Comparison of ENCODE assay signal across 15 cellular contexts in the genomic region with DNA sequence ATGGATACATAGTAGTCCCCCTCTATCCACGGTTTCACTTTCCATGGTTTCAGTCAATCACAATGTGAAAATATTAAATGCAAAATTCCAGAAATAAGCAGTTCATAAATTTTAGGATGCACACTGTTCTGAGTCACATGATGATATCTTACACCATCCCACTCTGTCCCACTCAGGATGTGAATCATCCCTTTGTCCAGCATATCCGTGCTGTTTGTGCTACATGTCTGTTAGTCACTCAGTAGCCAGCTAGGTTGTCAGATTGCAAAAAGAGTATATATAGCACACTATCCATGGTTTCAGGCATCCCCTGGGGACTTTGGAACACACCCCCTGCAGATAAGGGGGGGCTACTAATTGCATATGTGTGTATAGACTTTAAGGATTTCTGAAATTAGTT. TPM values are rescaled to one million over a fixed set of nuclear protein-coding genes. Genes with fewer than 3 reads are reported as not detected.
DNase-seq lines count a peak whose midpoint lies in the region; ATAC-seq and TF ChIP-seq lines count a peak whose summit lies in the region.
"Had no signal": no experiment of that assay in that cellular context is flagged by ENCODE, and none has a peak within 500 bp of the region (broad histone marks: within the 10 kb centered on the region; RNA-seq: fewer than 3 reads in every experiment).

No MANE protein-coding gene starts in this region.

- H3K4me1 ChIP-seq in right lobe of liver: no peaks in the 10 kb centered on the region
- H3K4me1 ChIP-seq in upper lobe of left lung: no peaks in the 10 kb centered on the region

- no peaks in the 10 kb centered on the region for H3K36me3 Mint-ChIP-seq in stimulated activated memory B cell treated with anti-CD40 and anti-IgM and Interleukin-4, amounts not matched to agents 10 μg/mL and 1 μg/mL and 100 μg/mL, for 72 hours

- no peak overlapping the region for H3K4me3 ChIP-seq in right lobe of liver
- H3K4me3 ChIP-seq in upper lobe of left lung: no peak overlapping the region
- H3K4me3 ChIP-seq: GM12878 had no signal

- intact Hi-C loops in right lobe of liver (cut with DNase I): no loop called here

- H3K27ac ChIP-seq in right lobe of liver: no peak overlapping the region
- no peak overlapping the region for H3K27ac ChIP-seq in upper lobe of left lung

- TF ChIP-seq EP300 in upper lobe of left lung (IDR thresholded peaks at IDR 0.05): no peak

- WGBS in right lobe of liver (ENCODE audit: insufficient coverage, low coverage, low lambda C conversion rate, missing lambda C conversion rate): 60% methylated on average over 2 of the region's 2 CpGs
- 68 to 82% methylated on average over 2 of the region's 2 CpGs for WGBS in upper lobe of left lung, 2 donors

- H3K36me3 ChIP-seq in right lobe of liver (no peaks in the 10 kb centered on the region), upper lobe of left lung (no peaks in the 10 kb centered on the region)

- TF ChIP-seq CTCF in right lobe of liver (IDR thresholded peaks at IDR 0.05) (no peak), upper lobe of left lung (IDR thresholded peaks at IDR 0.05) (no peak)

- peaks cover 6% of the 10 kb centered on the region for H3K4me1 Mint-ChIP-seq in stimulated activated memory B cell treated with anti-CD40 and anti-IgM and Interleukin-4, amounts not matched to agents 10 μg/mL and 1 μg/mL and 100 μg/mL, for 72 hours
- H3K4me1 Mint-ChIP-seq: T-helper 17 cell had no signal

- no peak overlapping the region for H3K27ac Mint-ChIP-seq in stimulated activated memory B cell treated with anti-CD40 and anti-IgM and Interleukin-4, amounts not matched to agents 10 μg/mL and 1 μg/mL and 100 μg/mL, for 72 hours
- H3K27ac Mint-ChIP-seq: activated CD8-positive, alpha-beta T cell treated with anti-CD3 and anti-CD28 coated beads for 36 hours; activated naive CD4-positive, alpha-beta T cell treated with anti-CD3 and anti-CD28 coated beads for 36 hours; T-helper 17 cell had no signal

- H3K9me3 ChIP-seq in right lobe of liver (no peaks in the 10 kb centered on the region), upper lobe of left lung (no peaks in the 10 kb centered on the region)

- H3K27me3 Mint-ChIP-seq in stimulated activated memory B cell treated with anti-CD40 and anti-IgM and Interleukin-4, amounts not matched to agents 10 μg/mL and 1 μg/mL and 100 μg/mL, for 72 hours: no peaks in the 10 kb centered on the region
- H3K27me3 Mint-ChIP-seq: activated CD8-positive, alpha-beta T cell treated with anti-CD3 and anti-CD28 coated beads for 36 hours; T-helper 17 cell had no signal

- no peaks in the 10 kb centered on the region for H3K9me3 Mint-ChIP-seq in stimulated activated memory B cell treated with anti-CD40 and anti-IgM and Interleukin-4, amounts not matched to agents 10 μg/mL and 1 μg/mL and 100 μg/mL, for 72 hours
- H3K9me3 Mint-ChIP-seq: activated CD8-positive, alpha-beta T cell treated with anti-CD3 and anti-CD28 coated beads for 36 hours; activated naive CD4-positive, alpha-beta T cell treated with anti-CD3 and anti-CD28 coated beads for 36 hours had no signal

- no peaks in the 10 kb centered on the region for H3K27me3 ChIP-seq in right lobe of liver
- no peaks in the 10 kb centered on the region for H3K27me3 ChIP-seq in upper lobe of left lung

- TF ChIP-seq POLR2A in right lobe of liver (IDR thresholded peaks at IDR 0.05) (no peak), upper lobe of left lung (IDR thresholded peaks at IDR 0.05) (no peak)

- no peak overlapping the region for H3K4me3 Mint-ChIP-seq in stimulated activated memory B cell treated with anti-CD40 and anti-IgM and Interleukin-4, amounts not matched to agents 10 μg/mL and 1 μg/mL and 100 μg/mL, for 72 hours
- H3K4me3 Mint-ChIP-seq: activated CD8-positive, alpha-beta T cell treated with anti-CD3 and anti-CD28 coated beads for 36 hours; activated naive CD4-positive, alpha-beta T cell treated with anti-CD3 and anti-CD28 coated beads for 36 hours; T-helper 17 cell had no signal

- ATAC-seq in right lobe of liver (peak in 3 of 4 donors; percentile 17 to 77 (median 73)), HG03135 (IDR thresholded peaks at IDR 0.05; ENCODE audit: unreplicated experiment) (no peak), upper lobe of left lung (ENCODE audit: low FRiP score in 2 of 2) (no peak)
- ATAC-seq in stimulated activated memory B cell treated with anti-CD40 and anti-IgM and Interleukin-4, amounts not matched to agents 10 μg/mL and 1 μg/mL and 100 μg/mL, for 72 hours: no peak
- ATAC-seq: activated CD8-positive, alpha-beta T cell treated with anti-CD3 and anti-CD28 coated beads for 36 hours; sciatic nerve; T-helper 17 cell had no signal

- peak; percentile 38 for DNase-seq in COLO829 (ENCODE audit: low spot score)
- peak; percentile 6 for DNase-seq in MV-4-11 (lab: John Stamatoyannopoulos, UW)
- DNase-seq in dedifferentiated amniotic fluid mesenchymal stem cell (ENCODE audit: extremely low spot score): peak; percentile 26
- DNase-seq in right lobe of liver: no peak
- DNase-seq in upper lobe of left lung: no peak
- no peak for DNase-seq in NCI-H345 (lab: John Stamatoyannopoulos, UW)
- DNase-seq: activated CD8-positive, alpha-beta T cell treated with anti-CD3 and anti-CD28 coated beads for 36 hours; activated naive CD4-positive, alpha-beta T cell treated with anti-CD3 and anti-CD28 coated beads for 36 hours; cortex of kidney; hypothalamus; T-helper 17 cell had no signal

RNA-seq across cellular contexts. Expression of a gene that starts 8.1 kb away (rescaled TPM):
- total RNA-seq in right lobe of liver (10 to 100 TPM; 10.5 to 17.1 (median 13.5) TPM), upper lobe of left lung (10 to 100 TPM in 4 of 6 donors, 1 to 10 TPM in 2; 3.0 to 23.9 (median 10.0) TPM)

Comparison
In these comparisons a context has a peak if more than half of its experiments do, and no peak if none do; other contexts are left out.
1. DNase-seq: peak in COLO829 (single experiment), MV-4-11 (single experiment) and dedifferentiated amniotic fluid mesenchymal stem cell (single experiment); none in right lobe of liver (0 of 3), upper lobe of left lung (0 of 2) and NCI-H345 (single experiment).
2. ATAC-seq: peak in right lobe of liver (3 of 4); none in stimulated activated memory B cell treated with anti-CD40 and anti-IgM and Interleukin-4, amounts not matched to agents 10 μg/mL and 1 μg/mL and 100 μg/mL, for 72 hours (single experiment), HG03135 (single experiment) and upper lobe of left lung (0 of 2).